In the genomic region with DNA sequence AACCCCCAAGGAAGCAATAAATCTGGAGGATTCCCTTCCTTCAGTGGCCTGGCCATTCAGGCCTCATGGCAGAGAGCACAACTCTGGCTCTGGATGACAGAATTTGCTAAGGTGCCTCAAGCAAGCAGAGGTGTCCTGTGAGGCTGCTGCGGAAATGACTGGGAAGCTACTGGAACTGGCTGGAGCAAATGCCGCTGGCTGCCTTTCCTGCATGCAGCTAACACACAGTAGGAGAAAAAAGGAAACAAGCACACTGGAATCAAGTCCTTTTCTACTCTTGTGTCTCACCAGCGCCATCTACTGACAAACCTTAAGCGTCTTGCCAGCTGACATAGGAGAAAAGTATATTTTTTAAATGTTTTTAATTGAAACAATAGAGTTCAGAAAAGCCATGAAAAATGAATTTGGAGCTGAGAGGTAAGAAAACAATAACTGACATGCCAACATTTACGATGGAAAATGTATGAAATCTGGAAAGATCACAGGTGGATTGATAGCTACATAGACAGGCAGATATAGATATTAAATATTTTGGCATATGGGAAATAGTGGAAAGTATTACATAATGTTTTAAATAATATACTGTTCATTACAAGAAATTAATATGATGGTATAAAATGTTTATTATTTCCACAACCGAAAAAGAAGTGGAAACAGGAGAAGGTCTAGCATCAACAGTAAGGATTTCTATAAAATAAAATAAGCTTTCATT, we compare ENCODE assay signal across 8 cellular contexts.
DNase-seq lines count a peak whose midpoint lies in the region; ATAC-seq and TF ChIP-seq lines count a peak whose summit lies in the region.

No MANE protein-coding gene starts in this region.

- H3K27ac ChIP-seq in SJCRH30 (no peak overlapping the region), neuronal stem cell (replicated peaks; ENCODE audit: low read length) (no peak overlapping the region)

- no peaks in the 10 kb centered on the region for H3K79me1 ChIP-seq in neuronal stem cell (ENCODE audit: low read depth, low read length)

- H3K27me3 ChIP-seq in SJCRH30 (no peaks in the 10 kb centered on the region), neuronal stem cell (ENCODE audit: control insufficient read depth in 3 of 3, insufficient read depth in 3 of 3, low read depth in 1 of 3, low read length in 3 of 3) (no peaks in the 10 kb centered on the region)

- no peak overlapping the region for H3K4me3 ChIP-seq in HFF-Myc (replicated peaks; ENCODE audit: low read depth, low read length)
- H3K4me3 ChIP-seq in SJCRH30, result no peak overlapping the region
- no peak overlapping the region for H3K4me3 ChIP-seq in neuronal stem cell (ENCODE audit: low read length in 2 of 2)

- H2BK120ac ChIP-seq in neuronal stem cell (ENCODE audit: low read depth, low read length), result no peak overlapping the region

- H3K4me2 ChIP-seq in neuronal stem cell (ENCODE audit: insufficient read depth, low read length, poor library complexity, severe bottlenecking), result no peak overlapping the region

- H3K18ac ChIP-seq in neuronal stem cell (ENCODE audit: low read length), result no peak overlapping the region

- peak; percentile 57 for DNase-seq in cardiac septum (ENCODE audit: low spot score)
- DNase-seq in left cardiac atrium, result no peak
- no peak for DNase-seq in HFF-Myc (ENCODE audit: extremely low read depth, low read depth)
- peak; percentile 83 for DNase-seq in NCI-H1092 treated with DMSO at 0.1 percent for 48 hours (lab: John Stamatoyannopoulos, UW)
- peak; percentile 50 to 81 for DNase-seq in SJCRH30
- peak; percentile 58 to 72 for DNase-seq in erythroblast (lab: John Stamatoyannopoulos, UW)
- DNase-seq in neuronal stem cell (ENCODE audit: low spot score), result peak; percentile 84
- DNase-seq in cortex of kidney (lab: John Stamatoyannopoulos, UW), result no peak

- no peak overlapping the region for H3K9ac ChIP-seq in neuronal stem cell (ENCODE audit: low read depth, low read length, poor library complexity)

- no peak for ATAC-seq in left cardiac atrium

- H3K4me1 ChIP-seq in SJCRH30, result no peaks in the 10 kb centered on the region
- peaks cover 0 to 15% of the 10 kb centered on the region in 2 donors for H3K4me1 ChIP-seq in neuronal stem cell (ENCODE audit: control insufficient read depth in 2 of 2, insufficient read depth in 1 of 2, low read depth in 1 of 2, low read length in 2 of 2)

- TF ChIP-seq POLR2A in erythroblast (IDR thresholded peaks at IDR 0.05; ENCODE audit: low read length), result no peak

- TF ChIP-seq CTCF in HFF-Myc (IDR thresholded peaks at IDR 0.05; ENCODE audit: low read depth, low read length, missing control alignments), result peak; percentile 48

- no peak overlapping the region for H2BK5ac ChIP-seq in neuronal stem cell (ENCODE audit: low read length)

- peak overlapping the region; percentile 88 for H2AFZ ChIP-seq in neuronal stem cell (ENCODE audit: low read length)

- no peak overlapping the region for H3K23ac ChIP-seq in neuronal stem cell (ENCODE audit: low read depth, low read length, poor library complexity)

- WGBS in neuronal stem cell (ENCODE audit: extremely low coverage in 2 of 2, insufficient read length in 2 of 2, insufficient replicate concordance in 1 of 2), 2 donors, result no CpG with 5 or more reads among the region's 6 CpGs

- H3K9me3 ChIP-seq in SJCRH30 (replicated peaks) (no peaks in the 10 kb centered on the region), neuronal stem cell (replicated peaks in 1 of 2; ENCODE audit: control insufficient read depth in 2 of 2, insufficient read depth in 1 of 2, low read depth in 1 of 2, low read length in 2 of 2) (no peaks in the 10 kb centered on the region)

- H3K14ac ChIP-seq in neuronal stem cell (ENCODE audit: low read length), result no peak overlapping the region

- H3K36me3 ChIP-seq in SJCRH30 (no peaks in the 10 kb centered on the region), neuronal stem cell (replicated peaks in 1 of 2; ENCODE audit: control insufficient read depth in 2 of 2, insufficient read depth in 2 of 2, low read length in 2 of 2) (no peaks in the 10 kb centered on the region)

- H4K91ac ChIP-seq in neuronal stem cell (ENCODE audit: low read depth, low read length, poor library complexity), result no peak overlapping the region

- H2BK15ac ChIP-seq in neuronal stem cell (ENCODE audit: low read length), result no peak overlapping the region

- no peak overlapping the region for H2BK12ac ChIP-seq in neuronal stem cell (ENCODE audit: low read length)

- no peak overlapping the region for H4K8ac ChIP-seq in neuronal stem cell (ENCODE audit: low read depth, low read length)

- H2AK5ac ChIP-seq in neuronal stem cell (ENCODE audit: low read depth, low read length), result no peak overlapping the region

- intact Hi-C loops in cardiac septum (cut with DNase I) (no loop called here), left cardiac atrium (cut with DNase I) (loop anchor here in 1 of 2 donors (2.0 kb wide), 1 partner anchor 825 kb away; no protein-coding TSS in a partner anchor)

- H3K4ac ChIP-seq in neuronal stem cell (ENCODE audit: low read length), result no peak overlapping the region

Comparison
In these comparisons a context has a peak if more than half of its experiments do, and no peak if none do; other contexts are left out.
1. DNase-seq: peak in cardiac septum (single experiment), NCI-H1092 treated with DMSO at 0.1 percent for 48 hours (single experiment), SJCRH30 (2 of 2), erythroblast (2 of 2) and neuronal stem cell (single experiment); none in left cardiac atrium (single experiment), HFF-Myc (single experiment) and cortex of kidney (single experiment).